Comparison of ENCODE assay signal across 8 cellular contexts in genomic region chr13:97116754-97117153, GRCh38.
DNase-seq lines count a peak whose midpoint lies in the region; ATAC-seq, FAIRE-seq and TF ChIP-seq lines count a peak whose summit lies in the region.

No MANE protein-coding gene starts in this region.

- peaks cover 9% of the 10 kb centered on the region for H3K27me3 ChIP-seq in endodermal cell (ENCODE audit: control insufficient read depth, insufficient read depth, low read length, poor library complexity, severe bottlenecking)

- TF ChIP-seq CTCF in endodermal cell (conservative IDR thresholded peaks at IDR 0.05) (no peak), D721Med (IDR thresholded peaks at IDR 0.05; ENCODE audit: insufficient read depth, missing control alignments) (no peak)

- ATAC-seq in GM19395 (IDR thresholded peaks at IDR 0.05; ENCODE audit: unreplicated experiment) = peak; percentile 86
- ATAC-seq in HG03439 (IDR thresholded peaks at IDR 0.05; ENCODE audit: unreplicated experiment) = peak; percentile 91
- ATAC-seq in HG03571 (IDR thresholded peaks at IDR 0.05; ENCODE audit: unreplicated experiment) = no peak

- H3K4me3 ChIP-seq in endodermal cell (ENCODE audit: low read length) = no peak overlapping the region
- H3K4me3 ChIP-seq in skeletal muscle cell (ENCODE audit: low read depth, low read length) = no peak overlapping the region

- H3K4me1 Mint-ChIP-seq in endodermal cell = peaks cover 17% of the 10 kb centered on the region

- H3K4me1 ChIP-seq in endodermal cell (ENCODE audit: control insufficient read depth, insufficient read depth, low read length) = peaks cover 10% of the 10 kb centered on the region

- H3K9ac ChIP-seq in endodermal cell (ENCODE audit: extremely low read depth, low read length, poor library complexity, severe bottlenecking) = no peak overlapping the region

- DNase-seq in endodermal cell = peak; percentile 52
- DNase-seq in skeletal muscle cell (ENCODE audit: low read depth) = peak; percentile 22
- DNase-seq in stimulated activated CD8-positive, alpha-beta memory T cell treated with anti-CD3 and anti-CD28 coated beads, Interleukin-4, amount 100 ng/mL, for 48 hours = no peak
- no peak for DNase-seq in D721Med (ENCODE audit: insufficient read length, low spot score)
- no peak for DNase-seq in activated naive CD4-positive, alpha-beta T cell (lab: John Stamatoyannopoulos, UW)

- no peak for FAIRE-seq in D721Med (lab: Jason Lieb, UNC)

- H3K9me3 Mint-ChIP-seq in endodermal cell = no peaks in the 10 kb centered on the region

- no peak overlapping the region for H3K4me3 Mint-ChIP-seq in endodermal cell

- H3K36me3 Mint-ChIP-seq in endodermal cell (ENCODE audit: low read depth) = no peaks in the 10 kb centered on the region

- no peaks in the 10 kb centered on the region for H3K9me3 ChIP-seq in endodermal cell (ENCODE audit: control insufficient read depth, low read length)

- H3K27me3 Mint-ChIP-seq in endodermal cell (ENCODE audit: insufficient read depth) = peaks cover 60% of the 10 kb centered on the region

- no peak overlapping the region for H3K27ac Mint-ChIP-seq in endodermal cell

- H3K27ac ChIP-seq in endodermal cell (ENCODE audit: low read depth, low read length) = no peak overlapping the region

- 71 to 90% methylated on average over 1 of the region's 1 CpG for WGBS in endodermal cell (ENCODE audit: insufficient coverage in 1 of 2, insufficient read length in 1 of 2), 2 experiments

- no peaks in the 10 kb centered on the region for H3K36me3 ChIP-seq in endodermal cell (ENCODE audit: control insufficient read depth, insufficient read depth, low read length)

Comparison
In these comparisons a context has a peak if more than half of its experiments do, and no peak if none do; other contexts are left out.
1. DNase-seq: peak in endodermal cell (single experiment) and skeletal muscle cell (single experiment); none in stimulated activated CD8-positive, alpha-beta memory T cell treated with anti-CD3 and anti-CD28 coated beads, Interleukin-4, amount 100 ng/mL, for 48 hours (single experiment), D721Med (single experiment) and activated naive CD4-positive, alpha-beta T cell (0 of 4).